In genomic region chr7:106598663-106599342, GRCh38 we compare ENCODE assay signal across 8 cellular contexts.
A peak's percentile ranks its signal among the peaks of the same experiment; 100 is the strongest.
DNase-seq lines count a peak whose midpoint lies in the region; ATAC-seq and TF ChIP-seq lines count a peak whose summit lies in the region.

No MANE protein-coding gene starts in this region.

- intact Hi-C loops in esophagus squamous epithelium (cut with DNase I) (no loop called here), natural killer cell (cut with micrococcal nuclease) (no loop called here)

- H3K36me3 ChIP-seq in CD8-positive, alpha-beta memory T cell (ENCODE audit: insufficient read depth, low read length), result no peaks in the 10 kb centered on the region
- H3K36me3 ChIP-seq in NT2/D1 (ENCODE audit: insufficient read depth, insufficient read length, low read length), result no peaks in the 10 kb centered on the region
- H3K36me3 ChIP-seq in esophagus squamous epithelium, result no peaks in the 10 kb centered on the region

- no peak overlapping the region for H3K4me3 ChIP-seq in CD8-positive, alpha-beta memory T cell (ENCODE audit: low read length)
- no peak overlapping the region for H3K4me3 ChIP-seq in HL-60 (replicated peaks; ENCODE audit: insufficient read depth, low read length)
- no peak overlapping the region for H3K4me3 ChIP-seq in NT2/D1 (ENCODE audit: insufficient read length, low read depth)
- peak overlapping the region in 3 of 4 donors; percentile 10 to 52 (median 23) for H3K4me3 ChIP-seq in esophagus squamous epithelium

- CTCF ChIA-PET in CD8-positive, alpha-beta memory T cell (lab: Charles Lee), result interaction anchor here (0.7 to 1.2 kb wide), 2 partner anchors 62 to 422 kb away, joined by 3 to 4 read pairs; partner anchors contain the start of gene CCDC71L

- H3K4me1 Mint-ChIP-seq in CD8-positive, alpha-beta memory T cell, result peaks cover 5 to 8% (median 6%) of the 10 kb centered on the region in 3 donors
- H3K4me1 Mint-ChIP-seq in natural killer cell, result no peaks in the 10 kb centered on the region
- no peaks in the 10 kb centered on the region for H3K4me1 Mint-ChIP-seq in stimulated activated naive CD8-positive, alpha-beta T cell treated with anti-CD3 and anti-CD28 coated beads, Interleukin-15, amount 100 ng/mL, for 72 hours

- no peak for TF ChIP-seq POLR2A in esophagus squamous epithelium (IDR thresholded peaks at IDR 0.05)

- H3K36me3 Mint-ChIP-seq in CD8-positive, alpha-beta memory T cell, result no peaks in the 10 kb centered on the region
- H3K36me3 Mint-ChIP-seq in natural killer cell, result no peaks in the 10 kb centered on the region

- peak; percentile 22 to 71 (median 60) for DNase-seq in CD8-positive, alpha-beta memory T cell
- DNase-seq in HL-60 (ENCODE audit: low read depth in 1 of 2, low spot score in 1 of 2) (peak; percentile 61 to 85), NT2/D1 (ENCODE audit: low read depth, low spot score) (peak; percentile 70), activated T-cell treated with anti-CD3 and anti-CD28 coated beads for 1 hour (ENCODE audit: low read depth) (peak; percentile 23), esophagus squamous epithelium (lab: John Stamatoyannopoulos, UW) (peak; percentile 28), natural killer cell (peak; percentile 30)
- peak; percentile 48 to 72 for DNase-seq in stimulated activated naive CD8-positive, alpha-beta T cell treated with anti-CD3 and anti-CD28 coated beads, Interleukin-15, amount 100 ng/mL, for 72 hours

- peak overlapping the region; percentile 11 to 71 (median 51) for H3K4me3 Mint-ChIP-seq in CD8-positive, alpha-beta memory T cell
- no peak overlapping the region for H3K4me3 Mint-ChIP-seq in natural killer cell
- peak overlapping the region; percentile 39 to 60 for H3K4me3 Mint-ChIP-seq in stimulated activated naive CD8-positive, alpha-beta T cell treated with anti-CD3 and anti-CD28 coated beads, Interleukin-15, amount 100 ng/mL, for 72 hours

- WGBS in esophagus squamous epithelium, 2 donors, result 8 to 14% methylated on average over 6 of the region's 6 CpGs

- peak; percentile 98 for ATAC-seq in GM21367 (IDR thresholded peaks at IDR 0.05; ENCODE audit: unreplicated experiment)
- peak; percentile 87 to 98 (median 96) for ATAC-seq in natural killer cell
- ATAC-seq in stimulated activated naive CD8-positive, alpha-beta T cell treated with anti-CD3 and anti-CD28 coated beads, Interleukin-15, amount 100 ng/mL, for 72 hours, result peak; percentile 99

- H3K27ac ChIP-seq in CD8-positive, alpha-beta memory T cell (ENCODE audit: low read depth, low read length), result no peak overlapping the region
- H3K27ac ChIP-seq in HL-60 (replicated peaks), result no peak overlapping the region
- H3K27ac ChIP-seq in esophagus squamous epithelium, result no peak overlapping the region

- TF ChIP-seq CTCF in HL-60 (IDR thresholded peaks at IDR 0.05; ENCODE audit: insufficient read depth, low read length) (no peak), esophagus squamous epithelium (IDR thresholded peaks at IDR 0.05) (no peak), natural killer cell (IDR thresholded peaks at IDR 0.05) (no peak)

- no peaks in the 10 kb centered on the region for H3K9me3 Mint-ChIP-seq in CD8-positive, alpha-beta memory T cell
- no peaks in the 10 kb centered on the region for H3K9me3 Mint-ChIP-seq in natural killer cell
- no peaks in the 10 kb centered on the region for H3K9me3 Mint-ChIP-seq in stimulated activated naive CD8-positive, alpha-beta T cell treated with anti-CD3 and anti-CD28 coated beads, Interleukin-15, amount 100 ng/mL, for 72 hours

- no peaks in the 10 kb centered on the region for H3K9me3 ChIP-seq in CD8-positive, alpha-beta memory T cell (ENCODE audit: low read length)
- H3K9me3 ChIP-seq in NT2/D1 (ENCODE audit: insufficient read depth, low read length), result no peaks in the 10 kb centered on the region
- H3K9me3 ChIP-seq in esophagus squamous epithelium, result no peaks in the 10 kb centered on the region

- POLR2A ChIA-PET in CD8-positive, alpha-beta memory T cell (lab: Charles Lee), result interaction anchor here (1.1 kb wide), 1 partner anchor 62 kb away, joined by 5 read pairs; the partner anchor contains the start of gene CCDC71L

- H3K9ac ChIP-seq in NT2/D1 (ENCODE audit: insufficient read length, low read depth), result no peak overlapping the region

- H3K27ac Mint-ChIP-seq in CD8-positive, alpha-beta memory T cell, result peak overlapping the region in 5 of 8 donors; percentile 12 to 64 (median 26)
- no peak overlapping the region for H3K27ac Mint-ChIP-seq in natural killer cell
- H3K27ac Mint-ChIP-seq in stimulated activated naive CD8-positive, alpha-beta T cell treated with anti-CD3 and anti-CD28 coated beads, Interleukin-15, amount 100 ng/mL, for 72 hours, result no peak overlapping the region

- H3K4me1 ChIP-seq in CD8-positive, alpha-beta memory T cell (ENCODE audit: insufficient read depth, low read length), result peaks cover 13% of the 10 kb centered on the region
- H3K4me1 ChIP-seq in NT2/D1 (ENCODE audit: insufficient read depth, insufficient read length), result no peaks in the 10 kb centered on the region
- peaks cover 0 to 9% (median 3%) of the 10 kb centered on the region in 3 donors for H3K4me1 ChIP-seq in esophagus squamous epithelium

- H3K27me3 Mint-ChIP-seq in CD8-positive, alpha-beta memory T cell, result peaks cover 4 to 8% of the 10 kb centered on the region in 2 donors
- H3K27me3 Mint-ChIP-seq in natural killer cell (ENCODE audit: low read depth in 2 of 2), result peaks cover 4 to 7% of the 10 kb centered on the region in 2 donors
- H3K27me3 Mint-ChIP-seq in stimulated activated naive CD8-positive, alpha-beta T cell treated with anti-CD3 and anti-CD28 coated beads, Interleukin-15, amount 100 ng/mL, for 72 hours, result no peaks in the 10 kb centered on the region

- no peaks in the 10 kb centered on the region for H3K27me3 ChIP-seq in CD8-positive, alpha-beta memory T cell (ENCODE audit: insufficient read depth, low read length, poor library complexity, severe bottlenecking)
- H3K27me3 ChIP-seq in HL-60 (ENCODE audit: insufficient read depth, poor library complexity, severe bottlenecking), result no peaks in the 10 kb centered on the region
- no peaks in the 10 kb centered on the region for H3K27me3 ChIP-seq in NT2/D1 (ENCODE audit: insufficient read depth, insufficient read length)
- H3K27me3 ChIP-seq in esophagus squamous epithelium, result no peaks in the 10 kb centered on the region

Comparison
In these comparisons a context has a peak if more than half of its experiments do, and no peak if none do; other contexts are left out.
1. DNase-seq: peak in every context shown above with its lines; median percentile 73 in HL-60; 70 in NT2/D1; 60 in CD8-positive, alpha-beta memory T cell; 60 in stimulated activated naive CD8-positive, alpha-beta T cell treated with anti-CD3 and anti-CD28 coated beads, Interleukin-15, amount 100 ng/mL, for 72 hours; 30 in natural killer cell; 28 in esophagus squamous epithelium; 23 in activated T-cell treated with anti-CD3 and anti-CD28 coated beads for 1 hour.
2. H3K4me3 ChIP-seq: peak in esophagus squamous epithelium (3 of 4); none in CD8-positive, alpha-beta memory T cell (single experiment), HL-60 (single experiment) and NT2/D1 (single experiment).
3. H3K27ac Mint-ChIP-seq: peak in CD8-positive, alpha-beta memory T cell (5 of 8); none in natural killer cell (0 of 2) and stimulated activated naive CD8-positive, alpha-beta T cell treated with anti-CD3 and anti-CD28 coated beads, Interleukin-15, amount 100 ng/mL, for 72 hours (0 of 2).
4. Peak in every context shown above with its lines, with median percentiles within 50 percentile points of each other: ATAC-seq.